Comparison of ENCODE assay signal across 8 cellular contexts in the genomic region with DNA sequence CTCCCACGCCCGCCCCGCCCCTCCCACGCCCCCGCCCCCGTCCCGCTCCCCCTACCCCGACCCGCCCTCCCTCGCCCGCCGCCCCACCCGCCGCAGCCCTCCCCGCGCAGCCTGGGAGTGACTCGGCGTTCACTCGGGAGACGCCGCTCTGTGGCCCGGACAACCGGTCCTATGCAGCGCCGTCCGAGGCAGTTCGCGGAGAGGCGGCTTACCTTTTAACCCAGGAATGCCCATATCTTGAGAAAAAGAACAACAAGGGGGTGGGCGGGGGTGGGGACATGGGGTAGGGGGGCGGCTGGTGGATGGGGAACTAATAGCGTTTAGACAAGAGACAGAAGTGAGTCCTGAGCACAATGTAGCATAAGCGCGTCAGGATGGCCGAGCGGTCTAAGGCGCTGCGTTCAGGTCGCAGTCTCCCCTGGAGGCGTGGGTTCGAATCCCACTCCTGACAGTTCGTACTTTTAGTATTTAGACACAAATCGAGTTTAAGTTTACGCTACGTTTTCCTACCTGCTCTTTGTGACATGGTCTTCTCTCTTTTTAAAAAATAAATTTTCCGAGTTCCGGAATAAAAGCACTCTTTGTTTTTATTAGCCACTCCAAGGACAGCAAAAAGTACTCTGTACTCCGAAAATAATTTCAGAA. TPM values are rescaled to one million over a fixed set of nuclear protein-coding genes. Genes with fewer than 3 reads are reported as not detected.
DNase-seq lines count a peak whose midpoint lies in the region; ATAC-seq and TF ChIP-seq lines count a peak whose summit lies in the region.

No MANE protein-coding gene starts in this region.

- H3K4me1 ChIP-seq in adipocyte (ENCODE audit: control insufficient read depth, insufficient read depth, low read length) (peaks cover 25% of the 10 kb centered on the region), heart right ventricle (peaks cover 0 to 38% (median 12%) of the 10 kb centered on the region in 9 donors), upper lobe of right lung (peaks cover 9% of the 10 kb centered on the region)

- WGBS in heart right ventricle, 2 donors, result 0 to 1% methylated on average over 39 to 48 of the region's 48 CpGs

- H3K9me3 ChIP-seq in adipocyte (ENCODE audit: control insufficient read depth, low read length) (no peaks in the 10 kb centered on the region), heart right ventricle (no peaks in the 10 kb centered on the region), upper lobe of right lung (no peaks in the 10 kb centered on the region)

- H3K9ac ChIP-seq in adipocyte (ENCODE audit: low read length), result peak overlapping the region; percentile 96

- H3K4me3 ChIP-seq in GM12864 (ENCODE audit: low read depth, low read length) (peak overlapping the region; percentile 85), adipocyte (ENCODE audit: low read length) (peak overlapping the region; percentile 88), heart right ventricle (peak overlapping the region; percentile 28 to 70 (median 58)), upper lobe of right lung (peak overlapping the region; percentile 55)

- ATAC-seq in HG02588 (IDR thresholded peaks at IDR 0.05; ENCODE audit: unreplicated experiment) (peak; percentile 50), heart right ventricle (peak; percentile 85 to 97 (median 92)), upper lobe of right lung (peak; percentile 87)

- H3K36me3 ChIP-seq in adipocyte (ENCODE audit: control insufficient read depth, insufficient read depth, low read length, severe bottlenecking) (no peaks in the 10 kb centered on the region), heart right ventricle (no peaks in the 10 kb centered on the region), upper lobe of right lung (no peaks in the 10 kb centered on the region)

- DNase-seq in GM12864 (ENCODE audit: low read depth) (peak; percentile 52), NCI-H1048 (lab: John Stamatoyannopoulos, UW) (peak; percentile 72), SW 1271 (lab: John Stamatoyannopoulos, UW) (peak; percentile 61 to 90), adipocyte (ENCODE audit: low read depth) (peak; percentile 93), heart right ventricle (peak; percentile 89 to 90), posterior vena cava (ENCODE audit: low spot score) (peak; percentile 95), upper lobe of right lung (peak; percentile 94)

- H3K27ac ChIP-seq in heart right ventricle, result peak overlapping the region; percentile 86 to 99 (median 95)
- peak overlapping the region; percentile 97 for H3K27ac ChIP-seq in upper lobe of right lung

- TF ChIP-seq CTCF in GM12864 (IDR thresholded peaks at IDR 0.05; ENCODE audit: low read depth, low read length, missing control alignments) (no peak), heart right ventricle (IDR thresholded peaks at IDR 0.05) (no peak), upper lobe of right lung (IDR thresholded peaks at IDR 0.05) (no peak)

- no peaks in the 10 kb centered on the region for H3K27me3 ChIP-seq in adipocyte (replicated peaks; ENCODE audit: control insufficient read depth, insufficient read depth, low read length)
- H3K27me3 ChIP-seq in heart right ventricle, result no peaks in the 10 kb centered on the region
- no peaks in the 10 kb centered on the region for H3K27me3 ChIP-seq in upper lobe of right lung

- intact Hi-C loops in heart right ventricle (cut with DNase I) (loop anchor here in 7 of 10 donors (1.0 to 10.0 kb wide), 7 partner anchors 16 to 176 kb away; no protein-coding TSS in a partner anchor), posterior vena cava (cut with DNase I) (loop anchor here in 1 of 2 donors (10.0 kb wide), 1 partner anchor 46 kb away; no protein-coding TSS in a partner anchor), upper lobe of right lung (cut with DNase I) (no loop called here)

RNA-seq across cellular contexts. Expression of gene HMGN4, which starts 17.2 kb away (rescaled TPM):
- total RNA-seq in heart right ventricle (10 to 100 TPM; 22.8 to 35.0 (median 29.8) TPM), posterior vena cava (10 to 100 TPM; 54.2 to 62.0 TPM), upper lobe of right lung (45.8 TPM)
- 10 to 100 TPM in 1 of 2 donors, 1 to 10 TPM in 1; 8.2 to 31.4 TPM for polyA plus RNA-seq in heart right ventricle

RNA-seq across cellular contexts. Expression of gene BTN1A1, which starts 20.9 kb away (rescaled TPM):
- total RNA-seq in heart right ventricle (not detected), posterior vena cava (not detected), upper lobe of right lung (not detected)
- polyA plus RNA-seq in heart right ventricle, result not detected

Comparison
In these comparisons a context has a peak if more than half of its experiments do, and no peak if none do; other contexts are left out.
1. Peak in every context shown above with its lines: DNase-seq, ATAC-seq, H3K4me3 ChIP-seq and H3K27ac ChIP-seq.